In the genomic region with DNA sequence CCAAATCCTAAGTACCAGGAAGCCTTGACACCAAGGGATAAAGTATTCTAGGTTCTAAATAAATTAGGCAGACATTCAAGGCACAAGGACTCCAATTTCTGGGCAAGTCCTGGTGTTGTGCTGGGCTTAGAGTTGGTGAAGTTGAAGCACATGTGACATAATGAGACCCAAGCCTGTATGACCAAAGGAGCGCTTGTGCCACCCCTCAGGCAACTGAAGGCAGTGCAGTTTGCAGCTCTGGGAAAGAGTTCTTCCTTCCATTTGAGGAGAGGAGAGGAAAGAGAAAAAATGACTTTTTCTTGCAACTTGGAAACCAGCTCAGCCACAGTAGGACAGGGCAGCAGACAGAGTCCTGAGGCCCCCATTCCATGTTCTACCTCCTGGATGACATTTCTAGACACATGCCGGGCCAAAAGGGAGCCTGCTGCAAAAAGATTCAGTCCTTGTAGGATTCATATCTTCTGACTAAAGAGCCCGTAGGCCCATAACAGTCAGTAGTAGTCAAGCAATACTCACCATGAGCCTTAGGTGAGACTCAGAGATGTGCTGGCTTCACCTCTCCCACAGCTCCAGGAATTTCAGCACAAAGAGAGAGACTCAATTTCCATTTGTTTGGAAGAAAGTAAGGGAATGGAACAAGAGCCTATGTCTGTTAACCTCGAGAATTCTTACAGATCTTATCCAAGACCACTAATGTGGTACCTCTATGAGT, we compare ENCODE assay signal across 1 cellular context.
TF ChIP-seq lines count a peak whose summit lies in the region.

No MANE protein-coding gene starts in this region.

TF ChIP-seq in Ishikawa, 13 proteins besides CTCF, POLR2A, EP300 and RAD21 (continued from another document):
- TF ChIP-seq, protein P1, sequence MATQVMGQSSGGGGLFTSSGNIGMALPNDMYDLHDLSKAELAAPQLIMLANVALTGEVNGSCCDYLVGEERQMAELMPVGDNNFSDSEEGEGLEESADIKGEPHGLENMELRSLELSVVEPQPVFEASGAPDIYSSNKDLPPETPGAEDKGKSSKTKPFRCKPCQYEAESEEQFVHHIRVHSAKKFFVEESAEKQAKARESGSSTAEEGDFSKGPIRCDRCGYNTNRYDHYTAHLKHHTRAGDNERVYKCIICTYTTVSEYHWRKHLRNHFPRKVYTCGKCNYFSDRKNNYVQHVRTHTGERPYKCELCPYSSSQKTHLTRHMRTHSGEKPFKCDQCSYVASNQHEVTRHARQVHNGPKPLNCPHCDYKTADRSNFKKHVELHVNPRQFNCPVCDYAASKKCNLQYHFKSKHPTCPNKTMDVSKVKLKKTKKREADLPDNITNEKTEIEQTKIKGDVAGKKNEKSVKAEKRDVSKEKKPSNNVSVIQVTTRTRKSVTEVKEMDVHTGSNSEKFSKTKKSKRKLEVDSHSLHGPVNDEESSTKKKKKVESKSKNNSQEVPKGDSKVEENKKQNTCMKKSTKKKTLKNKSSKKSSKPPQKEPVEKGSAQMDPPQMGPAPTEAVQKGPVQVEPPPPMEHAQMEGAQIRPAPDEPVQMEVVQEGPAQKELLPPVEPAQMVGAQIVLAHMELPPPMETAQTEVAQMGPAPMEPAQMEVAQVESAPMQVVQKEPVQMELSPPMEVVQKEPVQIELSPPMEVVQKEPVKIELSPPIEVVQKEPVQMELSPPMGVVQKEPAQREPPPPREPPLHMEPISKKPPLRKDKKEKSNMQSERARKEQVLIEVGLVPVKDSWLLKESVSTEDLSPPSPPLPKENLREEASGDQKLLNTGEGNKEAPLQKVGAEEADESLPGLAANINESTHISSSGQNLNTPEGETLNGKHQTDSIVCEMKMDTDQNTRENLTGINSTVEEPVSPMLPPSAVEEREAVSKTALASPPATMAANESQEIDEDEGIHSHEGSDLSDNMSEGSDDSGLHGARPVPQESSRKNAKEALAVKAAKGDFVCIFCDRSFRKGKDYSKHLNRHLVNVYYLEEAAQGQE (IDR thresholded peaks at IDR 0.05; ENCODE audit: low read depth): no peak
- TF ChIP-seq ZBTB7A (IDR thresholded peaks at IDR 0.05; ENCODE audit: low read depth) (no peak), TCF12 (IDR thresholded peaks at IDR 0.05; ENCODE audit: low read depth) (no peak), EGR1 (IDR thresholded peaks at IDR 0.05) (no peak), FOXM1 (IDR thresholded peaks at IDR 0.05; ENCODE audit: borderline replicate concordance, low read depth) (no peak), TEAD4 (IDR thresholded peaks at IDR 0.05) (no peak), NFIC (IDR thresholded peaks at IDR 0.05) (no peak)
- TF ChIP-seq, protein P2, sequence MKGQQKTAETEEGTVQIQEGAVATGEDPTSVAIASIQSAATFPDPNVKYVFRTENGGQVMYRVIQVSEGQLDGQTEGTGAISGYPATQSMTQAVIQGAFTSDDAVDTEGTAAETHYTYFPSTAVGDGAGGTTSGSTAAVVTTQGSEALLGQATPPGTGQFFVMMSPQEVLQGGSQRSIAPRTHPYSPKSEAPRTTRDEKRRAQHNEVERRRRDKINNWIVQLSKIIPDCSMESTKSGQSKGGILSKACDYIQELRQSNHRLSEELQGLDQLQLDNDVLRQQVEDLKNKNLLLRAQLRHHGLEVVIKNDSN (IDR thresholded peaks at IDR 0.05): no peak
- TF ChIP-seq, protein P3, sequence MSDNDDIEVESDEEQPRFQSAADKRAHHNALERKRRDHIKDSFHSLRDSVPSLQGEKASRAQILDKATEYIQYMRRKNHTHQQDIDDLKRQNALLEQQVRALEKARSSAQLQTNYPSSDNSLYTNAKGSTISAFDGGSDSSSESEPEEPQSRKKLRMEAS (IDR thresholded peaks at IDR 0.05): no peak
